1 cellular context compared by ENCODE assay signal in the genomic region with DNA sequence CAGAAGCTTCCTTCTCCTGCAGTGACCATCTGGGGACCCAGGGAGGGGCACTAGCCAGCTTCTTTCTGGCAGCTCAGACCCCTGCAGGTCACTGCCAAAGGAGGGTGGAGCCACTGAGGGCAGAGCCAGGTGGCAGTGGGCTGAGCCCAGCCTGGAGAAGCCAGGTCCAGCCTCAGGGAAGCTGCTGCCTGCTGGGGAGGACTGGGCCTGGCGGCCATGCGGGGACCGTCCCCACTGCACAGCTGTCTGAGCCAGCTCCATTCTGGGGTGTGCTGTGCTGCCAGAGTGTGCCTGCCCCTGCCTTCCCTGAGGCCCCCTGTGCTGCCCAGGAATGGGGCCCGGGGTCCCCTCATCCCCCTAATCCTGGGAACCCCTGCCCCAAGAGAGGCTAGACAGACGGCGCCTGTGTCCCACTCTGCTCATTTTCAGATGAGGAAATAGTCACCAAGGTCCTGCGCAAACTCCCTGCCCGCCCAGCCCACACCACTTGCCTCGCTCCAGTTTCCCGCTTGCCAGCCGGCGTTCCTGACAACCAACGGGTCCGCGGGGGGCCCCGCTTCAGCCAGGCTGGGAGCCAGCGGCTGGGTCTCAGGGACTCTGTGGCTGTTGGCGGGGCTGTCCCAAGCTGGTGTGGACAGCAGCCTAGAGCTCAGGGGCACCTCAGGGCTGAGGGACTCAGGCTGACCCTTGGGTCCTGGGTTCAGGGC. TPM values are rescaled to one million over a fixed set of nuclear protein-coding genes. Genes with fewer than 3 reads are reported as not detected.
"Had no signal": no experiment of that assay in that cellular context is flagged by ENCODE, and none has a peak within 500 bp of the region (broad histone marks: within the 10 kb centered on the region; RNA-seq: fewer than 3 reads in every experiment).

No MANE protein-coding gene starts in this region.

RNA-seq across cellular contexts. Expression of gene ADAMTS7, which starts 46.0 kb away (rescaled TPM):
- total RNA-seq: mononuclear cell had no signal
